In the genomic region with DNA sequence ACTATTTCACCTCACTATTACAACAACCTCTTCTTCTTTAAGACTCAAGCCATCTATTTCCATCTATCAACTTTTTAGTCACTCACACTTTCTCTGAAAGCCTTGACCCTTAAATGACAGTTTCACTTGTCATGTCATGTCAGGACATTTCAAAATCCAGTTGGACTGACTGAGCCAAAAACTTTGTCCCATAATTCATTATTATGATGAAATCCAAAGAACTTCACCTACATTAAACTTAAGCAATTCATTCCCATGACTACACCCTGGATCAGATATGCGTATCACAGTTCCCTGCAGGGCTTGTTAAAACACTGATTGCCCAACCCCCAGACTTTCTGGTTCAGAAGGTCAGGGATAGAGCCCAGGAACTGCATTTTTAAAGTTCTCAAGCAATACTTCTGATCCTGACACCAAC, we compare ENCODE assay signal across 13 cellular contexts. TPM values are rescaled to one million over a fixed set of nuclear protein-coding genes. Genes with fewer than 3 reads are reported as not detected.
A peak's percentile ranks its signal among the peaks of the same experiment; 100 is the strongest.
DNase-seq lines count a peak whose midpoint lies in the region; ATAC-seq and TF ChIP-seq lines count a peak whose summit lies in the region.
"Had no signal": no experiment of that assay in that cellular context is flagged by ENCODE, and none has a peak within 500 bp of the region (broad histone marks: within the 10 kb centered on the region; RNA-seq: fewer than 3 reads in every experiment).

No MANE protein-coding gene starts in this region.

- no peaks in the 10 kb centered on the region for H3K36me3 ChIP-seq in liver (ENCODE audit: control insufficient read depth in 4 of 4, insufficient read depth in 3 of 4, low read depth in 1 of 4, low read length in 3 of 4)
- H3K36me3 ChIP-seq: ascending aorta had no signal

- no peaks in the 10 kb centered on the region for H3K9me3 ChIP-seq in liver (ENCODE audit: control insufficient read depth in 4 of 4, low read length in 3 of 4)
- H3K9me3 ChIP-seq: HAP-1 had no signal

- no peaks in the 10 kb centered on the region for H3K27me3 ChIP-seq in liver (ENCODE audit: control insufficient read depth in 4 of 4, insufficient read depth in 4 of 4, low read length in 3 of 4)
- H3K27me3 ChIP-seq: ascending aorta had no signal

- H3K27ac ChIP-seq in liver (ENCODE audit: low read depth in 1 of 2, low read length in 2 of 2), result peak overlapping the region in 1 of 2 donors; percentile 54
- H3K27ac ChIP-seq: ascending aorta, SK-N-MC had no signal

- TF ChIP-seq CTCF in GM12865 (IDR thresholded peaks at IDR 0.05; ENCODE audit: insufficient read depth, low read depth, low read length, missing control alignments) (no peak), liver (IDR thresholded peaks at IDR 0.05; ENCODE audit: low read depth, low read length, missing input control) (no peak)

- intact Hi-C loops in posterior cingulate gyrus (cut with DNase I), result no loop called here

- H3K4me3 ChIP-seq in GM12865 (ENCODE audit: low read depth, low read length), result no peak overlapping the region
- H3K4me3 ChIP-seq in liver (ENCODE audit: low read depth in 1 of 3, low read length in 3 of 3), result no peak overlapping the region
- H3K4me3 ChIP-seq: ascending aorta, HAP-1, SK-N-MC had no signal

- H3K9ac ChIP-seq in liver (ENCODE audit: low read depth in 1 of 2, low read length in 2 of 2), result no peak overlapping the region

- peak; percentile 27 to 33 for TF ChIP-seq RAD21 in liver (IDR thresholded peaks at IDR 0.05)

- DNase-seq in GM12865 (ENCODE audit: low read depth), result peak; percentile 7
- peak; percentile 2 for DNase-seq in astrocyte of the hippocampus (ENCODE audit: low read depth, low spot score)
- no peak for DNase-seq in posterior cingulate gyrus
- no peak for DNase-seq in NCI-H69 (lab: John Stamatoyannopoulos, UW)
- DNase-seq in LoVo (ENCODE audit: low spot score), result no peak
- no peak for DNase-seq in SHP77 (lab: John Stamatoyannopoulos, UW)
- DNase-seq: activated CD4-positive, alpha-beta T cell treated with anti-CD3 and anti-CD28 coated beads, Interleukin-2, amount 50 U/mL, for 4 hours; C1 segment of cervical spinal cord had no signal

- WGBS in liver, result 37% methylated on average over 1 of the region's 1 CpG

- peak; percentile 67 for ATAC-seq in HG02870 (IDR thresholded peaks at IDR 0.05; ENCODE audit: unreplicated experiment)

- H3K4me1 ChIP-seq in liver (ENCODE audit: control insufficient read depth in 4 of 4, insufficient read depth in 4 of 4, low read length in 3 of 4), result peaks cover 0 to 16% (median 10%) of the 10 kb centered on the region in 4 donors
- H3K4me1 ChIP-seq: ascending aorta had no signal

TF ChIP-seq in liver, 16 proteins besides CTCF, POLR2A, EP300 and RAD21:
- TF ChIP-seq JUND (IDR thresholded peaks at IDR 0.05) (peak in 1 of 2 donors; percentile 66), HNF4A (conservative IDR thresholded peaks at IDR 0.05) (peak; percentile 79 to 80), YY1 (IDR thresholded peaks at IDR 0.05) (peak; percentile 21), HNF4G (IDR thresholded peaks at IDR 0.05) (no peak), ZBTB33 (IDR thresholded peaks at IDR 0.05) (peak; percentile 53), MAX (IDR thresholded peaks at IDR 0.05) (peak; percentile 36), GABPA (IDR thresholded peaks at IDR 0.05 in 1 of 2, conservative IDR thresholded peaks at IDR 0.05 in 1 of 2) (no peak), RXRA (IDR thresholded peaks at IDR 0.05) (peak; percentile 87 to 89), TAF1 (conservative IDR thresholded peaks at IDR 0.05) (no peak), EGR1 (IDR thresholded peaks at IDR 0.05; ENCODE audit: low read depth in 2 of 2) (peak in 1 of 2 donors; percentile 11), FOXA1 (IDR thresholded peaks at IDR 0.05) (no peak), FOXA2 (IDR thresholded peaks at IDR 0.05) (peak; percentile 15), SP1 (IDR thresholded peaks at IDR 0.05) (peak; percentile 46), NR2F2 (IDR thresholded peaks at IDR 0.05) (peak; percentile 59)
- TF ChIP-seq, protein P1, sequence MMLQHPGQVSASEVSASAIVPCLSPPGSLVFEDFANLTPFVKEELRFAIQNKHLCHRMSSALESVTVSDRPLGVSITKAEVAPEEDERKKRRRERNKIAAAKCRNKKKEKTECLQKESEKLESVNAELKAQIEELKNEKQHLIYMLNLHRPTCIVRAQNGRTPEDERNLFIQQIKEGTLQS (IDR thresholded peaks at IDR 0.05), result peak; percentile 57
- TF ChIP-seq, protein P2, sequence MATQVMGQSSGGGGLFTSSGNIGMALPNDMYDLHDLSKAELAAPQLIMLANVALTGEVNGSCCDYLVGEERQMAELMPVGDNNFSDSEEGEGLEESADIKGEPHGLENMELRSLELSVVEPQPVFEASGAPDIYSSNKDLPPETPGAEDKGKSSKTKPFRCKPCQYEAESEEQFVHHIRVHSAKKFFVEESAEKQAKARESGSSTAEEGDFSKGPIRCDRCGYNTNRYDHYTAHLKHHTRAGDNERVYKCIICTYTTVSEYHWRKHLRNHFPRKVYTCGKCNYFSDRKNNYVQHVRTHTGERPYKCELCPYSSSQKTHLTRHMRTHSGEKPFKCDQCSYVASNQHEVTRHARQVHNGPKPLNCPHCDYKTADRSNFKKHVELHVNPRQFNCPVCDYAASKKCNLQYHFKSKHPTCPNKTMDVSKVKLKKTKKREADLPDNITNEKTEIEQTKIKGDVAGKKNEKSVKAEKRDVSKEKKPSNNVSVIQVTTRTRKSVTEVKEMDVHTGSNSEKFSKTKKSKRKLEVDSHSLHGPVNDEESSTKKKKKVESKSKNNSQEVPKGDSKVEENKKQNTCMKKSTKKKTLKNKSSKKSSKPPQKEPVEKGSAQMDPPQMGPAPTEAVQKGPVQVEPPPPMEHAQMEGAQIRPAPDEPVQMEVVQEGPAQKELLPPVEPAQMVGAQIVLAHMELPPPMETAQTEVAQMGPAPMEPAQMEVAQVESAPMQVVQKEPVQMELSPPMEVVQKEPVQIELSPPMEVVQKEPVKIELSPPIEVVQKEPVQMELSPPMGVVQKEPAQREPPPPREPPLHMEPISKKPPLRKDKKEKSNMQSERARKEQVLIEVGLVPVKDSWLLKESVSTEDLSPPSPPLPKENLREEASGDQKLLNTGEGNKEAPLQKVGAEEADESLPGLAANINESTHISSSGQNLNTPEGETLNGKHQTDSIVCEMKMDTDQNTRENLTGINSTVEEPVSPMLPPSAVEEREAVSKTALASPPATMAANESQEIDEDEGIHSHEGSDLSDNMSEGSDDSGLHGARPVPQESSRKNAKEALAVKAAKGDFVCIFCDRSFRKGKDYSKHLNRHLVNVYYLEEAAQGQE (IDR thresholded peaks at IDR 0.05), result peak; percentile 27
TF ChIP-seq in liver: peak in this region for 12.

RNA-seq across cellular contexts. Expression of gene LDAH, which starts 26.5 kb away (rescaled TPM):
- 10 to 100 TPM; 10.4 to 17.7 TPM for total RNA-seq in liver
- polyA plus RNA-seq in liver, result 1 to 10 TPM; 5.8 to 9.0 TPM

Comparison
In these comparisons a context has a peak if more than half of its experiments do, and no peak if none do; other contexts are left out.
1. DNase-seq: peak in GM12865 (single experiment) and astrocyte of the hippocampus (single experiment); none in posterior cingulate gyrus (0 of 10), NCI-H69 (single experiment), LoVo (single experiment) and SHP77 (0 of 2).